ENCODE assay signal across 9 cellular contexts in the genomic region with DNA sequence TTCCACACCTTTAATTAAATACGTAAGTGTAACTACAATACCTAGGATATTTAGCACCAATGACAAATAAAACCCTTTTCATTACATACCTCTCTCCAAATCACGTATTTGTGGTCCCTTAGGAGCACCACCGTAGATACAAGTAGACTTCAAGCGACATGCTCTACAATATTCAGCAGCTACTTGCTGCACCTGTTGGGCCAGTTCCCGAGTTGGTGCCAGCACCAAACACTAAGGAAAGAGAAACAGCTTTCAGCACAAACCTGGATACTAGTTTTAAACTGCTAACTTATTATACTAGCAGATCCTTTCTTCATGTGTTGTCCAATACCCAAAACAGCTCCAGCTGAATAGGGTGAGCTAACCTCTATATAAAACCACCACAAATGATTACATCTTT. TPM values are rescaled to one million over a fixed set of nuclear protein-coding genes. Genes with fewer than 3 reads are reported as not detected.
DNase-seq lines count a peak whose midpoint lies in the region; ATAC-seq and TF ChIP-seq lines count a peak whose summit lies in the region.
"Had no signal": no experiment of that assay in that cellular context is flagged by ENCODE, and none has a peak within 500 bp of the region (broad histone marks: within the 10 kb centered on the region; RNA-seq: fewer than 3 reads in every experiment).

No MANE protein-coding gene starts in this region.

- ATAC-seq in right cardiac atrium (no peak), upper lobe of right lung (no peak)
- ATAC-seq: left ventricle myocardium superior had no signal

- peaks cover 73% of the 10 kb centered on the region for H3K36me3 ChIP-seq in right atrium auricular region
- peaks cover 66% of the 10 kb centered on the region for H3K36me3 ChIP-seq in upper lobe of right lung

- H3K4me3 ChIP-seq in right cardiac atrium (ENCODE audit: low read length) (peak overlapping the region; percentile 95), right atrium auricular region (no peak overlapping the region), fibroblast of pulmonary artery (replicated peaks; ENCODE audit: low read depth, low read length) (peak overlapping the region; percentile 100), upper lobe of right lung (peak overlapping the region; percentile 81)

- no peaks in the 10 kb centered on the region for H3K27me3 ChIP-seq in right cardiac atrium (ENCODE audit: control insufficient read depth, insufficient read depth)
- no peaks in the 10 kb centered on the region for H3K27me3 ChIP-seq in right atrium auricular region
- no peaks in the 10 kb centered on the region for H3K27me3 ChIP-seq in upper lobe of right lung

- H3K4me1 ChIP-seq in right cardiac atrium (ENCODE audit: control insufficient read depth, insufficient read depth, low read length): peaks cover 2% of the 10 kb centered on the region
- H3K4me1 ChIP-seq in right atrium auricular region: peaks cover 0 to 55% of the 10 kb centered on the region in 2 donors
- H3K4me1 ChIP-seq in upper lobe of right lung: peaks cover 58% of the 10 kb centered on the region

- DNase-seq in right cardiac atrium (no peak), right atrium auricular region (ENCODE audit: low spot score) (no peak), fibroblast of pulmonary artery (ENCODE audit: low read depth) (no peak), upper lobe of right lung (no peak), pons (ENCODE audit: low spot score) (no peak), MV-4-11 (lab: John Stamatoyannopoulos, UW) (no peak)
- DNase-seq: amygdala, left ventricle myocardium superior, RPMI8226 had no signal

- intact Hi-C loops in right cardiac atrium (cut with DNase I) (no loop called here), upper lobe of right lung (cut with DNase I) (no loop called here)

- H3K9me3 ChIP-seq in right cardiac atrium (ENCODE audit: control insufficient read depth, low read length): no peaks in the 10 kb centered on the region
- H3K9me3 ChIP-seq in right atrium auricular region: no peaks in the 10 kb centered on the region
- H3K9me3 ChIP-seq in upper lobe of right lung: no peaks in the 10 kb centered on the region

- 66% methylated on average over 5 of the region's 5 CpGs for WGBS in right cardiac atrium

- H3K27ac ChIP-seq in right cardiac atrium (ENCODE audit: low read length) (no peak overlapping the region), right atrium auricular region (no peak overlapping the region), upper lobe of right lung (no peak overlapping the region)

- TF ChIP-seq CTCF in right atrium auricular region (IDR thresholded peaks at IDR 0.05) (no peak), fibroblast of pulmonary artery (IDR thresholded peaks at IDR 0.05; ENCODE audit: low read length, missing control alignments) (no peak), upper lobe of right lung (IDR thresholded peaks at IDR 0.05) (no peak)

RNA-seq across cellular contexts. Expression of gene DDX5, which starts 2.7 kb away (rescaled TPM):
- total RNA-seq in right cardiac atrium (100 to 1,000 TPM; 366 to 573 (median 420) TPM), right atrium auricular region (100 to 1,000 TPM; 215 to 620 TPM), upper lobe of right lung (881 TPM)
- 312 TPM for polyA plus RNA-seq in right cardiac atrium

RNA-seq across cellular contexts. Expression of gene CEP95, which starts 3.4 kb away (rescaled TPM):
- 10 to 100 TPM; 16.3 to 23.3 (median 19.4) TPM for total RNA-seq in right cardiac atrium
- 15.6 TPM for polyA plus RNA-seq in right cardiac atrium
- total RNA-seq in right atrium auricular region: 10 to 100 TPM; 15.8 to 19.9 TPM
- 40.3 TPM for total RNA-seq in upper lobe of right lung

RNA-seq across cellular contexts. Expression of gene POLG2, which starts 6.5 kb away (rescaled TPM):
- 1 to 10 TPM; 7.2 to 9.0 (median 8.2) TPM for total RNA-seq in right cardiac atrium
- 5.4 TPM for polyA plus RNA-seq in right cardiac atrium
- 1 to 10 TPM; 2.7 to 3.3 TPM for total RNA-seq in right atrium auricular region
- 12.6 TPM for total RNA-seq in upper lobe of right lung

RNA-seq across cellular contexts. Expression of gene MILR1, which starts 54.4 kb away (rescaled TPM):
- total RNA-seq in right cardiac atrium (1 to 10 TPM; 1.9 to 6.6 (median 5.3) TPM), right atrium auricular region (1 to 10 TPM; 2.4 to 5.0 TPM), upper lobe of right lung (17.9 TPM)
- 2.5 TPM for polyA plus RNA-seq in right cardiac atrium

Comparison
In these comparisons a context has a peak if more than half of its experiments do, and no peak if none do; other contexts are left out.
1. H3K4me3 ChIP-seq: peak in right cardiac atrium (single experiment), fibroblast of pulmonary artery (single experiment) and upper lobe of right lung (single experiment); none in right atrium auricular region (0 of 2).